ENCODE assay signal across 8 cellular contexts in genomic region chr17:41678907-41679739, GRCh38. TPM values are rescaled to one million over a fixed set of nuclear protein-coding genes. Genes with fewer than 3 reads are reported as not detected.
DNase-seq lines count a peak whose midpoint lies in the region; TF ChIP-seq lines count a peak whose summit lies in the region.

No MANE protein-coding gene starts in this region.

- in situ Hi-C loops in G401 (cut with HindIII; ENCODE audit: low sequenced_read_pairs), result no loop called here

- H3K18ac ChIP-seq in H9 (ENCODE audit: insufficient read length, low read depth, low read length), result no peak overlapping the region

- no peaks in the 10 kb centered on the region for H3K79me1 ChIP-seq in H9 (ENCODE audit: insufficient read depth, low read depth, low read length, poor library complexity, severe bottlenecking)

- peak overlapping the region; percentile 1 to 24 for H3K4me3 ChIP-seq in right atrium auricular region

- no peaks in the 10 kb centered on the region for H3K79me2 ChIP-seq in H9 (ENCODE audit: insufficient read depth, low read length)

- H3K9me3 ChIP-seq in H9 (ENCODE audit: control insufficient read depth, low read depth, low read length) (no peaks in the 10 kb centered on the region), right atrium auricular region (no peaks in the 10 kb centered on the region)

- no peak overlapping the region for H4K5ac ChIP-seq in H9 (ENCODE audit: insufficient read length, low read depth, low read length)

- H3K4me2 ChIP-seq in H9 (ENCODE audit: insufficient read depth, insufficient read length, low read length), result no peak overlapping the region

- H3K36me3 Mint-ChIP-seq in H9 (ENCODE audit: insufficient read depth in 1 of 3, low read depth in 3 of 3), result peaks cover 0 to 5% (median 0%) of the 10 kb centered on the region in 3 experiments; a peak in 3 of 7 replicates
- no peaks in the 10 kb centered on the region for H3K36me3 Mint-ChIP-seq in activated naive CD4-positive, alpha-beta T cell treated with anti-CD3 and anti-CD28 coated beads for 36 hours (ENCODE audit: low read depth)

- no peak overlapping the region for H2BK15ac ChIP-seq in H9 (ENCODE audit: low read depth, low read length)

- H4K91ac ChIP-seq in H9 (ENCODE audit: insufficient read length, low read depth, low read length), result no peak overlapping the region

- peaks cover 7% of the 10 kb centered on the region in 2 experiments; a peak in 2 of 5 replicates for H3K9me3 Mint-ChIP-seq in H9
- peaks cover 2% of the 10 kb centered on the region for H3K9me3 Mint-ChIP-seq in activated naive CD4-positive, alpha-beta T cell treated with anti-CD3 and anti-CD28 coated beads for 36 hours

- H4K8ac ChIP-seq in H9 (replicated peaks; ENCODE audit: insufficient read length, low read depth, low read length), result no peak overlapping the region

- no peak overlapping the region for H3K56ac ChIP-seq in H9 (ENCODE audit: insufficient read length, low read depth, low read length)

- no peak overlapping the region for H2BK120ac ChIP-seq in H9 (ENCODE audit: low read depth, low read length, poor library complexity, severe bottlenecking)

- no peak overlapping the region for H2BK5ac ChIP-seq in H9 (ENCODE audit: insufficient read length, low read length)

- H3K27ac ChIP-seq in H9 (ENCODE audit: insufficient read length, low read depth, low read length) (no peak overlapping the region), right atrium auricular region (peak overlapping the region; percentile 38 to 62)

- H3K4ac ChIP-seq in H9 (ENCODE audit: low read depth, low read length), result no peak overlapping the region

- no peak overlapping the region for H2AK5ac ChIP-seq in H9 (ENCODE audit: insufficient read length, low read length)

- TF ChIP-seq CTCF in H9 (conservative IDR thresholded peaks at IDR 0.05) (peak; percentile 43; the same call in 2 of the 3 replicates), right atrium auricular region (IDR thresholded peaks at IDR 0.05) (peak in 1 of 2 donors; percentile 22)

- no peak overlapping the region for H3K9ac ChIP-seq in H9 (ENCODE audit: extremely low read depth, insufficient read length, low read length)

- H3K27me3 ChIP-seq in H9 (ENCODE audit: insufficient read depth, low read length), result no peaks in the 10 kb centered on the region
- H3K27me3 ChIP-seq in right atrium auricular region, result no peaks in the 10 kb centered on the region

- H4K20me1 ChIP-seq in H9 (ENCODE audit: control insufficient read depth, insufficient read depth, insufficient read length), result no peaks in the 10 kb centered on the region

- no peaks in the 10 kb centered on the region for H3K36me3 ChIP-seq in right atrium auricular region

- intact Hi-C loops in activated naive CD4-positive, alpha-beta T cell treated with anti-CD3 and anti-CD28 coated beads for 36 hours (cut with micrococcal nuclease), result loop anchor here (1.0 to 5.0 kb wide), 4 partner anchors 9 to 1072 kb away; partner anchors contain the start of gene EIF1

- H3K14ac ChIP-seq in H9 (ENCODE audit: insufficient read depth, low read length), result no peak overlapping the region

- H3T11ph ChIP-seq in H9 (ENCODE audit: low read length), result no peak overlapping the region

- peaks cover 5% of the 10 kb centered on the region for H3K27me3 Mint-ChIP-seq in H9 (ENCODE audit: low read depth)
- no peaks in the 10 kb centered on the region for H3K27me3 Mint-ChIP-seq in activated naive CD4-positive, alpha-beta T cell treated with anti-CD3 and anti-CD28 coated beads for 36 hours (ENCODE audit: low read depth)

- no peak overlapping the region for H2AFZ ChIP-seq in H9 (ENCODE audit: low read length)

- H2BK20ac ChIP-seq in H9 (ENCODE audit: low read depth, low read length, poor library complexity, severe bottlenecking), result no peak overlapping the region

- peaks cover 3% of the 10 kb centered on the region for H3K23me2 ChIP-seq in H9 (ENCODE audit: insufficient read length, low read depth, low read length, poor library complexity, severe bottlenecking)

- CTCF ChIA-PET in activated naive CD4-positive, alpha-beta T cell treated with anti-CD3 and anti-CD28 coated beads for 36 hours (lab: Charles Lee), result interaction anchor here (0.6 to 5.0 kb wide), 8 partner anchors 10 to 1203 kb away, joined by 3 to 69 read pairs (median 11); partner anchors contain the start of gene EIF1

- H3K4me3 Mint-ChIP-seq in H9, result no peak overlapping the region; a peak in 1 of 5 replicates
- peak overlapping the region; percentile 83 for H3K4me3 Mint-ChIP-seq in activated naive CD4-positive, alpha-beta T cell treated with anti-CD3 and anti-CD28 coated beads for 36 hours

- H3K4me1 ChIP-seq in H9 (ENCODE audit: insufficient read depth, low read length) (peaks cover 3% of the 10 kb centered on the region; the same call in 1 of the 2 replicates), right atrium auricular region (no peaks in the 10 kb centered on the region)

- no peak overlapping the region for H3K23ac ChIP-seq in H9 (ENCODE audit: insufficient read length, low read depth, low read length)

- DNase-seq in G401 (ENCODE audit: low spot score), result peak; percentile 20
- no peak for DNase-seq in H9
- peak; percentile 80 to 93 for DNase-seq in NOMO-1 (lab: John Stamatoyannopoulos, UW; ENCODE audit: unreplicated experiment in 2 of 2)
- DNase-seq in activated naive CD4-positive, alpha-beta T cell treated with anti-CD3 and anti-CD28 coated beads for 36 hours, result peak; percentile 87
- DNase-seq in right atrium auricular region (ENCODE audit: low spot score), result no peak
- peak; percentile 10 for DNase-seq in stimulated activated CD8-positive, alpha-beta memory T cell treated with anti-CD3 and anti-CD28 coated beads, Interleukin-12 subunit alpha, Interleukin-12 subunit beta, amount 100 ng/mL, for 24 hours (ENCODE audit: extremely low read depth)
- no peak for DNase-seq in NCI-H2196 treated with DMSO at 0.1 percent for 48 hours (lab: John Stamatoyannopoulos, UW; ENCODE audit: unreplicated experiment)
- no peak for DNase-seq in NCI-H1436 (lab: John Stamatoyannopoulos, UW)

- H3K4me1 Mint-ChIP-seq in H9, result peaks cover 33 to 55% of the 10 kb centered on the region in 2 experiments
- peaks cover 45% of the 10 kb centered on the region for H3K4me1 Mint-ChIP-seq in activated naive CD4-positive, alpha-beta T cell treated with anti-CD3 and anti-CD28 coated beads for 36 hours (ENCODE audit: low read depth)

- no peak overlapping the region for H3K27ac Mint-ChIP-seq in H9
- H3K27ac Mint-ChIP-seq in activated naive CD4-positive, alpha-beta T cell treated with anti-CD3 and anti-CD28 coated beads for 36 hours, result peak overlapping the region; percentile 98

- no peak overlapping the region for H2BK12ac ChIP-seq in H9 (ENCODE audit: insufficient read length, low read depth, low read length)

- no CpG with 5 or more reads among the region's 6 CpGs for WGBS in H9 (ENCODE audit: extremely low coverage, insufficient read length, low lambda C conversion rate)

RNA-seq across cellular contexts. Expression of gene EIF1, which starts 9.6 kb away (rescaled TPM):
- 18.0 and 39.6 TPM in 2 replicates for total RNA-seq in G401 (2014; rRNA removed; shearing (Covaris generic))
- 651 and 652 TPM in 2 replicates for total RNA-seq in H9 (2021)
- 1,000 to 10,000 TPM; 1,206 to 1,253 TPM for total RNA-seq in activated naive CD4-positive, alpha-beta T cell treated with anti-CD3 and anti-CD28 coated beads for 36 hours
- 100 to 1,000 TPM; 331 to 390 TPM for total RNA-seq in right atrium auricular region

RNA-seq across cellular contexts. Expression of gene GAST, which starts 33.0 kb away (rescaled TPM):
- total RNA-seq in G401 (2014; rRNA removed; shearing (Covaris generic)), result not detected in 2 replicates
- total RNA-seq in H9 (2021), result not detected in 2 replicates
- total RNA-seq in activated naive CD4-positive, alpha-beta T cell treated with anti-CD3 and anti-CD28 coated beads for 36 hours, result not detected
- not detected for total RNA-seq in right atrium auricular region

RNA-seq across cellular contexts. Expression of gene KRT17, which starts 54.7 kb away (rescaled TPM):
- not detected in 2 replicates for total RNA-seq in G401 (2014; rRNA removed; shearing (Covaris generic))
- total RNA-seq in H9 (2021), result 1.1 and 1.5 TPM in 2 replicates
- total RNA-seq in activated naive CD4-positive, alpha-beta T cell treated with anti-CD3 and anti-CD28 coated beads for 36 hours, result not detected
- not detected for total RNA-seq in right atrium auricular region

RNA-seq across cellular contexts. Expression of gene HAP1, which starts 55.3 kb away (rescaled TPM):
- 1.1 and 1.6 TPM in 2 replicates for total RNA-seq in G401 (2014; rRNA removed; shearing (Covaris generic))
- total RNA-seq in H9 (2021) (2.2 and 2.5 TPM in 2 replicates), right atrium auricular region (under 1 TPM in 1 of 2 donors, not detected in 1; 0.08 TPM)
- not detected for total RNA-seq in activated naive CD4-positive, alpha-beta T cell treated with anti-CD3 and anti-CD28 coated beads for 36 hours

Comparison
In these comparisons a context has a peak if more than half of its experiments do, and no peak if none do; other contexts are left out.
1. DNase-seq: peak in G401 (single experiment), NOMO-1 (2 of 2), activated naive CD4-positive, alpha-beta T cell treated with anti-CD3 and anti-CD28 coated beads for 36 hours (single experiment) and stimulated activated CD8-positive, alpha-beta memory T cell treated with anti-CD3 and anti-CD28 coated beads, Interleukin-12 subunit alpha, Interleukin-12 subunit beta, amount 100 ng/mL, for 24 hours (single experiment); none in H9 (single experiment), right atrium auricular region (single experiment), NCI-H2196 treated with DMSO at 0.1 percent for 48 hours (single experiment) and NCI-H1436 (single experiment).